In genomic region chr11:64916848-64917662, GRCh38 we compare ENCODE assay signal across 8 cellular contexts. TPM values are rescaled to one million over a fixed set of nuclear protein-coding genes. Genes with fewer than 3 reads are reported as not detected.
DNase-seq lines count a peak whose midpoint lies in the region; ATAC-seq lines count a peak whose summit lies in the region.

TSS of gene ATG2A (minus strand) at chr11:64917209. CDS start at chr11:64917135, 74 bp downstream.

- ATAC-seq in GM19372 (IDR thresholded peaks at IDR 0.05; ENCODE audit: low read depth, unreplicated experiment), result peak; percentile 95
- ATAC-seq in HG03558 (IDR thresholded peaks at IDR 0.05; ENCODE audit: extremely low read depth, unreplicated experiment), result peak; percentile 90
- ATAC-seq in left lobe of liver, result peak; percentile 95

- H3K4me1 Mint-ChIP-seq in dendritic cell treated with granulocyte-macrophage colony-stimulating factor and Interleukin-4, amounts not matched to agents 40 ng/mL and 50 ng/mL, for 4 days (ENCODE audit: low read depth), result peaks cover 27% of the 10 kb centered on the region

- H3K9me3 Mint-ChIP-seq in dendritic cell treated with granulocyte-macrophage colony-stimulating factor and Interleukin-4, amounts not matched to agents 40 ng/mL and 50 ng/mL, for 4 days, result no peaks in the 10 kb centered on the region

- peak within 1 kb of the TSS; percentile 92 for H3K4me3 Mint-ChIP-seq in dendritic cell treated with granulocyte-macrophage colony-stimulating factor and Interleukin-4, amounts not matched to agents 40 ng/mL and 50 ng/mL, for 4 days

- peak within 1 kb of the TSS; percentile 84 for H3K27ac Mint-ChIP-seq in dendritic cell treated with granulocyte-macrophage colony-stimulating factor and Interleukin-4, amounts not matched to agents 40 ng/mL and 50 ng/mL, for 4 days

- no peaks in the 10 kb centered on the region for H3K27me3 Mint-ChIP-seq in dendritic cell treated with granulocyte-macrophage colony-stimulating factor and Interleukin-4, amounts not matched to agents 40 ng/mL and 50 ng/mL, for 4 days

- DNase-seq in C1 segment of cervical spinal cord (lab: John Stamatoyannopoulos, UW) (peak; percentile 77 to 100 (median 97)), NCI-H748 treated with DMSO at 0.1 percent for 48 hours (lab: John Stamatoyannopoulos, UW) (peak; percentile 98), left lobe of liver (ENCODE audit: low spot score) (peak; percentile 99)
- DNase-seq in activated CD4-positive, alpha-beta T cell treated with anti-CD3 and anti-CD28 coated beads, Interleukin-2, amount 50 U/mL, for 24 hours (ENCODE audit: low read depth in 1 of 2, low spot score in 1 of 2), result peak; percentile 96 to 99
- DNase-seq in stimulated activated CD4-positive, alpha-beta T cell treated with anti-CD3 and anti-CD28 coated beads, Interleukin-2, amount 100 ng/mL, for 4 hours (ENCODE audit: low read depth), result peak; percentile 98

- peaks cover 33% of the 10 kb centered on the region for H3K36me3 Mint-ChIP-seq in dendritic cell treated with granulocyte-macrophage colony-stimulating factor and Interleukin-4, amounts not matched to agents 40 ng/mL and 50 ng/mL, for 4 days (ENCODE audit: low read depth)

- intact Hi-C loops in dendritic cell treated with granulocyte-macrophage colony-stimulating factor and Interleukin-4, amounts not matched to agents 40 ng/mL and 50 ng/mL, for 4 days (cut with micrococcal nuclease), result loop anchor here (1.0 to 10.0 kb wide), 4 partner anchors 8 to 198 kb away; partner anchors contain the start of genes SNX15, TM7SF2 and ZNHIT2

RNA-seq across cellular contexts. Expression of gene ATG2A, which starts in this region (rescaled TPM):
- 34.0 TPM for total RNA-seq in left lobe of liver

Comparison
In these comparisons a context has a peak if more than half of its experiments do, and no peak if none do; other contexts are left out.
1. Peak in every context shown above with its lines: DNase-seq and ATAC-seq.